In the genomic region with DNA sequence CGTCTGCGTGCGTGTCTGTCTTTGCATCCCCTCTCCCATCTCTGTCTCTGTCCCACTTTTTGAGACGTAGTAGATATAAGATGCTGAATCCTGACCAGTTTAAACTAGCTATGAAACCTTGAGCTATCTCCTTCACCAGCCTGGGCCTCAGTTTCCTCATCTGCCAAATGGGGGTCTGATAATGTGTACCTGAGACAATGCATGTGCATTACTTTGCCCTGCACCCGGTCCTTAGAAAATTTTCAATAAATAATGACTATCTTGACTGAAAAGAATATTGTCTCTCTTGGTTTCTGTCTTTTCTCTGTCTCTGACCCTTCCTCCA, we compare ENCODE assay signal across 8 cellular contexts. TPM values are rescaled to one million over a fixed set of nuclear protein-coding genes. Genes with fewer than 3 reads are reported as not detected.
DNase-seq lines count a peak whose midpoint lies in the region; ATAC-seq and TF ChIP-seq lines count a peak whose summit lies in the region.

No MANE protein-coding gene starts in this region.

- no peaks in the 10 kb centered on the region for H3K9me3 Mint-ChIP-seq in T-helper 2 cell treated with Interferon-gamma antibody and Interleukin-4, amounts not matched to agents 5 μg/mL and 100 μg/mL, for 36 hours

- no peak for ATAC-seq in left lung

- H3K36me3 ChIP-seq in adrenal gland (replicated peaks in 1 of 2) = no peaks in the 10 kb centered on the region
- H3K36me3 ChIP-seq in left lung = no peaks in the 10 kb centered on the region
- no peaks in the 10 kb centered on the region for H3K36me3 ChIP-seq in testis (ENCODE audit: low read depth, missing control alignments)

- TF ChIP-seq CTCF in adrenal gland (IDR thresholded peaks at IDR 0.05) (no peak), left lung (IDR thresholded peaks at IDR 0.05) (no peak), testis (IDR thresholded peaks at IDR 0.05) (no peak)

- H3K27ac Mint-ChIP-seq in T-helper 2 cell treated with Interferon-gamma antibody and Interleukin-4, amounts not matched to agents 5 μg/mL and 100 μg/mL, for 36 hours = peak overlapping the region; percentile 87

- peak overlapping the region; percentile 33 to 69 (median 52) for H3K4me3 ChIP-seq in adrenal gland
- H3K4me3 ChIP-seq in left lung = peak overlapping the region; percentile 27 to 61
- H3K4me3 ChIP-seq in testis = peak overlapping the region; percentile 63 to 77

- H3K9me3 ChIP-seq in adrenal gland (replicated peaks in 1 of 3) (no peaks in the 10 kb centered on the region), left lung (no peaks in the 10 kb centered on the region), testis (no peaks in the 10 kb centered on the region)

- H3K4me1 Mint-ChIP-seq in T-helper 2 cell treated with Interferon-gamma antibody and Interleukin-4, amounts not matched to agents 5 μg/mL and 100 μg/mL, for 36 hours (ENCODE audit: low read depth) = peaks cover 12% of the 10 kb centered on the region

- H3K4me3 Mint-ChIP-seq in T-helper 2 cell treated with Interferon-gamma antibody and Interleukin-4, amounts not matched to agents 5 μg/mL and 100 μg/mL, for 36 hours = peak overlapping the region; percentile 89

- 0 to 31% (median 15%) methylated on average over 2 to 5 of the region's 5 CpGs for WGBS in adrenal gland, 4 donors
- 0 to 1% methylated on average over 1 to 5 of the region's 5 CpGs for WGBS in testis, 2 donors

- no peaks in the 10 kb centered on the region for H3K27me3 Mint-ChIP-seq in T-helper 2 cell treated with Interferon-gamma antibody and Interleukin-4, amounts not matched to agents 5 μg/mL and 100 μg/mL, for 36 hours (ENCODE audit: low read depth)

- H3K27me3 ChIP-seq in adrenal gland (no peaks in the 10 kb centered on the region), left lung (no peaks in the 10 kb centered on the region), testis (no peaks in the 10 kb centered on the region)

- TF ChIP-seq POLR2A in adrenal gland (IDR thresholded peaks at IDR 0.05) (no peak), testis (IDR thresholded peaks at IDR 0.05) (no peak)

- intact Hi-C loops in adrenal gland (cut with DNase I) = no loop called here
- intact Hi-C loops in left lung (cut with DNase I) = no loop called here
- intact Hi-C loops in testis (cut with DNase I; ENCODE audit: low total_unique reads) = no loop called here

- H3K36me3 Mint-ChIP-seq in T-helper 2 cell treated with Interferon-gamma antibody and Interleukin-4, amounts not matched to agents 5 μg/mL and 100 μg/mL, for 36 hours (ENCODE audit: low read depth) = peaks cover 9% of the 10 kb centered on the region

- H3K4me1 ChIP-seq in adrenal gland (replicated peaks in 1 of 2) (peaks cover 0 to 8% of the 10 kb centered on the region in 2 donors), left lung (no peaks in the 10 kb centered on the region), testis (peaks cover 3% of the 10 kb centered on the region)

- DNase-seq in T-helper 2 cell treated with Interferon-gamma antibody and Interleukin-4, amounts not matched to agents 5 μg/mL and 100 μg/mL, for 36 hours (ENCODE audit: low spot score) = no peak
- DNase-seq in T-helper 2 cell (no peak), adrenal gland (no peak), left lung (no peak), testis (no peak), DMS53 treated with DMSO at 0.1 percent for 48 hours (lab: John Stamatoyannopoulos, UW; ENCODE audit: unreplicated experiment) (no peak)
- no peak for DNase-seq in stimulated activated CD4-positive, alpha-beta T cell treated with anti-CD3 and anti-CD28 coated beads, Interleukin-15, amount 100 ng/mL, for 24 hours
- no peak for DNase-seq in effector CD8-positive, alpha-beta T cell (lab: John Stamatoyannopoulos, UW)

- peak overlapping the region in 4 of 5 donors; percentile 88 to 97 (median 90) for H3K27ac ChIP-seq in adrenal gland
- H3K27ac ChIP-seq in left lung = peak overlapping the region; percentile 70 to 89
- peak overlapping the region; percentile 79 to 84 for H3K27ac ChIP-seq in testis

RNA-seq across cellular contexts. Expression of gene KANTR, which starts 0.6 kb away (rescaled TPM):
- total RNA-seq in adrenal gland (10 to 100 TPM in 3 of 8 donors, 1 to 10 TPM in 5; 4.1 to 21.2 (median 7.6) TPM), left lung (1 to 10 TPM; 7.8 to 9.9 TPM), testis (10 to 100 TPM; 39.3 to 46.1 TPM)
- polyA plus RNA-seq in adrenal gland (10 to 100 TPM in 2 of 3 donors, 1 to 10 TPM in 1; 3.6 to 27.8 (median 12.5) TPM), testis (ENCODE audit: insufficient read depth, low read depth, low replicate concordance) (3.0 TPM)

RNA-seq across cellular contexts. Expression of gene TSPYL2, which starts 12.4 kb away (rescaled TPM):
- 100 to 1,000 TPM in 2 of 8 donors, 10 to 100 TPM in 6; 35.5 to 107 (median 85.6) TPM for total RNA-seq in adrenal gland
- polyA plus RNA-seq in adrenal gland = 100 to 1,000 TPM; 168 to 536 (median 308) TPM
- total RNA-seq in left lung = 10 to 100 TPM; 16.6 to 21.9 TPM
- 100 to 1,000 TPM; 358 to 363 TPM for total RNA-seq in testis
- 193 TPM for polyA plus RNA-seq in testis (ENCODE audit: insufficient read depth, low read depth, low replicate concordance)

RNA-seq across cellular contexts. Expression of gene GPR173, which starts 46.0 kb away (rescaled TPM):
- 1 to 10 TPM in 7 of 8 donors, under 1 TPM in 1; 0.61 to 5.0 (median 2.1) TPM for total RNA-seq in adrenal gland
- 1 to 10 TPM; 2.1 to 4.7 (median 4.0) TPM for polyA plus RNA-seq in adrenal gland
- total RNA-seq in left lung = 1 to 10 TPM; 2.0 to 3.6 TPM
- 1 to 10 TPM; 2.8 to 3.8 TPM for total RNA-seq in testis
- 2.4 TPM for polyA plus RNA-seq in testis (ENCODE audit: insufficient read depth, low read depth, low replicate concordance)
